ENCODE assay signal across 1 cellular context in genomic region chr2:113176696-113177355, GRCh38.
TF ChIP-seq lines count a peak whose summit lies in the region.

No MANE protein-coding gene starts in this region.

TF ChIP-seq in K562, 482 proteins besides CTCF, POLR2A, EP300 and RAD21:
- 0 out of 2 replicates have a peak, but pooled peaks have one; percentile 27 for TF ChIP-seq ZNF263 (CRISPR knock-in tag; IDR thresholded peaks at IDR 0.05; ENCODE audit: borderline replicate concordance)
- no peak for TF ChIP-seq CBX3 (IDR thresholded peaks at IDR 0.05; ENCODE audit: borderline replicate concordance in 1 of 2, low read length in 2 of 2)
- no peak for TF ChIP-seq ZNF644 (tag; IDR thresholded peaks at IDR 0.05; ENCODE audit: low read depth)
- TF ChIP-seq CHD2 (IDR thresholded peaks at IDR 0.05; ENCODE audit: low read depth, low read length): no peak
- TF ChIP-seq MYC (IDR thresholded peaks at IDR 0.05; ENCODE audit: low read depth, low read length): no peak
- TF ChIP-seq MYC (CRISPR knock-in tag; IDR thresholded peaks at IDR 0.05; ENCODE audit: borderline replicate concordance, low read depth): no peak
